13 cellular contexts compared by ENCODE assay signal in genomic region chr10:8416192-8416701, GRCh38.
DNase-seq lines count a peak whose midpoint lies in the region; ATAC-seq and TF ChIP-seq lines count a peak whose summit lies in the region.
"Had no signal": no experiment of that assay in that cellular context is flagged by ENCODE, and none has a peak within 500 bp of the region (broad histone marks: within the 10 kb centered on the region; RNA-seq: fewer than 3 reads in every experiment).

No MANE protein-coding gene starts in this region.

- DNase-seq in mucosa of descending colon = no peak
- no peak for DNase-seq in SHP77 (lab: John Stamatoyannopoulos, UW)
- DNase-seq in COLO668 (lab: John Stamatoyannopoulos, UW; ENCODE audit: unreplicated experiment) = no peak
- DNase-seq in NCI-H2171 treated with DMSO at 0.1 percent for 48 hours (lab: John Stamatoyannopoulos, UW) = no peak
- DNase-seq in NCI-H82 (lab: John Stamatoyannopoulos, UW) = no peak
- DNase-seq: GDM1; head of caudate nucleus; stimulated activated CD4-positive, alpha-beta T cell treated with anti-CD3 and anti-CD28 coated beads, Interleukin-15, amount 100 ng/mL, for 24 hours; tibial artery had no signal

- intact Hi-C loops in mucosa of descending colon (cut with DNase I, micrococcal nuclease) = no loop called here

- H3K4me3 ChIP-seq in mucosa of descending colon = no peak overlapping the region
- H3K4me3 ChIP-seq: tibial artery had no signal

- no peaks in the 10 kb centered on the region for H3K36me3 Mint-ChIP-seq in T-helper 1 cell treated with Interleukin-12 subunit alpha and Interleukin-12 subunit beta and Interleukin-4 antibody, amounts not matched to agents 30 μg/mL and 1 μg/mL, for 36 hours (ENCODE audit: low read depth)

- H3K27ac Mint-ChIP-seq in T-helper 1 cell treated with Interleukin-12 subunit alpha and Interleukin-12 subunit beta and Interleukin-4 antibody, amounts not matched to agents 30 μg/mL and 1 μg/mL, for 36 hours = peak overlapping the region; percentile 75
- H3K27ac Mint-ChIP-seq: dendritic cell treated with granulocyte-macrophage colony-stimulating factor and Interleukin-4, amounts not matched to agents 40 ng/mL and 50 ng/mL, for 4 days had no signal

- peaks cover 31% of the 10 kb centered on the region for H3K4me1 Mint-ChIP-seq in T-helper 1 cell treated with Interleukin-12 subunit alpha and Interleukin-12 subunit beta and Interleukin-4 antibody, amounts not matched to agents 30 μg/mL and 1 μg/mL, for 36 hours (ENCODE audit: low read depth)

- H3K27me3 Mint-ChIP-seq in T-helper 1 cell treated with Interleukin-12 subunit alpha and Interleukin-12 subunit beta and Interleukin-4 antibody, amounts not matched to agents 30 μg/mL and 1 μg/mL, for 36 hours (ENCODE audit: low read depth) = peaks cover 18% of the 10 kb centered on the region
- H3K27me3 Mint-ChIP-seq: dendritic cell treated with granulocyte-macrophage colony-stimulating factor and Interleukin-4, amounts not matched to agents 40 ng/mL and 50 ng/mL, for 4 days had no signal

- no peaks in the 10 kb centered on the region for H3K4me1 ChIP-seq in mucosa of descending colon (ENCODE audit: low read depth)
- H3K4me1 ChIP-seq: tibial artery had no signal

- H3K36me3 ChIP-seq in mucosa of descending colon (ENCODE audit: low read depth) = no peaks in the 10 kb centered on the region
- H3K36me3 ChIP-seq: tibial artery had no signal

- no peak overlapping the region for H3K4me3 Mint-ChIP-seq in T-helper 1 cell treated with Interleukin-12 subunit alpha and Interleukin-12 subunit beta and Interleukin-4 antibody, amounts not matched to agents 30 μg/mL and 1 μg/mL, for 36 hours
- H3K4me3 Mint-ChIP-seq: dendritic cell treated with granulocyte-macrophage colony-stimulating factor and Interleukin-4, amounts not matched to agents 40 ng/mL and 50 ng/mL, for 4 days had no signal

- ATAC-seq in GM18520 (IDR thresholded peaks at IDR 0.05; ENCODE audit: unreplicated experiment) = peak; percentile 86
- peak; percentile 53 for ATAC-seq in HG02798 (IDR thresholded peaks at IDR 0.05; ENCODE audit: poor library complexity, unreplicated experiment)
- peak; percentile 36 for ATAC-seq in mucosa of descending colon

- TF ChIP-seq CTCF in mucosa of descending colon (IDR thresholded peaks at IDR 0.05) = no peak

- H3K9me3 Mint-ChIP-seq in T-helper 1 cell treated with Interleukin-12 subunit alpha and Interleukin-12 subunit beta and Interleukin-4 antibody, amounts not matched to agents 30 μg/mL and 1 μg/mL, for 36 hours = peaks cover 3% of the 10 kb centered on the region
- H3K9me3 Mint-ChIP-seq: dendritic cell treated with granulocyte-macrophage colony-stimulating factor and Interleukin-4, amounts not matched to agents 40 ng/mL and 50 ng/mL, for 4 days had no signal

- H3K9me3 ChIP-seq in mucosa of descending colon = no peaks in the 10 kb centered on the region
- H3K9me3 ChIP-seq: tibial artery had no signal

Comparison
In these comparisons a context has a peak if more than half of its experiments do, and no peak if none do; other contexts are left out.
1. ATAC-seq: peak in every context shown above with its lines; median percentile 86 in GM18520; 53 in HG02798; 36 in mucosa of descending colon.